In genomic region chr11:32580967-32581366, GRCh38 we compare ENCODE assay signal across 30 cellular contexts. TPM values are rescaled to one million over a fixed set of nuclear protein-coding genes. Genes with fewer than 3 reads are reported as not detected.
DNase-seq lines count a peak whose midpoint lies in the region; ATAC-seq, FAIRE-seq and TF ChIP-seq lines count a peak whose summit lies in the region.
"Had no signal": no experiment of that assay in that cellular context is flagged by ENCODE, and none has a peak within 500 bp of the region (broad histone marks: within the 10 kb centered on the region; RNA-seq: fewer than 3 reads in every experiment).

No MANE protein-coding gene starts in this region.

- H3K4me1 Mint-ChIP-seq in Caco-2 (ENCODE audit: low read depth, unreplicated experiment): peaks cover 7% of the 10 kb centered on the region

- H2AFZ ChIP-seq in Loucy (ENCODE audit: low read length): peak overlapping the region; percentile 67; the same call in 1 of the 2 replicates

- H3K36me3 Mint-ChIP-seq in Caco-2 (ENCODE audit: insufficient read depth, unreplicated experiment): peaks cover 20% of the 10 kb centered on the region
- H3K36me3 Mint-ChIP-seq: type B pancreatic cell had no signal

- no peak overlapping the region for H3K4me3 Mint-ChIP-seq in Caco-2 (ENCODE audit: unreplicated experiment)
- H3K4me3 Mint-ChIP-seq: activated CD8-positive, alpha-beta T cell treated with anti-CD3 and anti-CD28 coated beads for 36 hours; activated naive CD8-positive, alpha-beta T cell treated with anti-CD3 and anti-CD28 coated beads, Interleukin-2, amount 50 U/mL, for 24 hours; type B pancreatic cell had no signal

- peaks cover 27% of the 10 kb centered on the region for H3K79me2 ChIP-seq in Loucy (ENCODE audit: insufficient read depth, low read length)
- peaks cover 23% of the 10 kb centered on the region for H3K79me2 ChIP-seq in mesendoderm (ENCODE audit: control insufficient read depth, insufficient read depth, low read length)

- H3K9me2 ChIP-seq in Loucy (replicated peaks; ENCODE audit: low read depth, low read length): no peaks in the 10 kb centered on the region

- H3K79me1 ChIP-seq in mesendoderm (ENCODE audit: low read length): no peaks in the 10 kb centered on the region

- no peak overlapping the region for H2BK15ac ChIP-seq in mesendoderm (replicated peaks; ENCODE audit: low read depth)

- H3F3A ChIP-seq in Loucy (ENCODE audit: low read depth): no peaks in the 10 kb centered on the region

- no CpG with 5 or more reads among the region's 2 CpGs for WGBS in mesendoderm (ENCODE audit: extremely low coverage, insufficient coverage, low lambda C conversion rate)

- POLR2A ChIA-PET in Caco-2 (lab: Charles Lee): no interaction called here

- H3K23ac ChIP-seq in mesendoderm (ENCODE audit: low read length): no peak overlapping the region

- H3K9me3 ChIP-seq in Caco-2: no peaks in the 10 kb centered on the region
- H3K9me3 ChIP-seq in Loucy (ENCODE audit: insufficient read depth, low read depth, low read length): no peaks in the 10 kb centered on the region
- H3K9me3 ChIP-seq: BE2C, body of pancreas, gastroesophageal sphincter, HAP-1, Peyer's patch had no signal

- no peaks in the 10 kb centered on the region for H3K27me3 Mint-ChIP-seq in Caco-2 (ENCODE audit: insufficient read depth, unreplicated experiment)
- H3K27me3 Mint-ChIP-seq: activated CD8-positive, alpha-beta T cell treated with anti-CD3 and anti-CD28 coated beads for 36 hours; activated naive CD8-positive, alpha-beta T cell treated with anti-CD3 and anti-CD28 coated beads, Interleukin-2, amount 50 U/mL, for 24 hours had no signal

- H3K4me1 ChIP-seq in Caco-2: peaks cover 23% of the 10 kb centered on the region
- peaks cover 21% of the 10 kb centered on the region for H3K4me1 ChIP-seq in Loucy (ENCODE audit: insufficient read depth, low read length, poor library complexity, severe bottlenecking)
- H3K4me1 ChIP-seq in mesendoderm (ENCODE audit: control insufficient read depth, low read depth, low read length): peaks cover 2% of the 10 kb centered on the region
- H3K4me1 ChIP-seq: BE2C had no signal

- FAIRE-seq in bronchial epithelial cell (lab: Jason Lieb, UNC): no peak
- FAIRE-seq: colon, GM12892, keratinocyte had no signal

- no peak for TF ChIP-seq CTCF in Caco-2 (IDR thresholded peaks at IDR 0.05; ENCODE audit: insufficient read depth in 1 of 2, low read depth in 1 of 2, low read length in 1 of 2, severe bottlenecking in 1 of 2, unreplicated experiment in 1 of 2)
- no peak for TF ChIP-seq CTCF in Loucy (conservative IDR thresholded peaks at IDR 0.05; ENCODE audit: low read length)
- no peak for TF ChIP-seq CTCF in bronchial epithelial cell (IDR thresholded peaks at IDR 0.05; ENCODE audit: insufficient read depth, low read length, severe bottlenecking)

- no peak overlapping the region for H3K56ac ChIP-seq in mesendoderm (ENCODE audit: low read length)

- no peak for ATAC-seq in HG02852 (IDR thresholded peaks at IDR 0.05; ENCODE audit: unreplicated experiment)
- no peak for ATAC-seq in GM18511 (IDR thresholded peaks at IDR 0.05; ENCODE audit: unreplicated experiment)
- ATAC-seq: activated CD8-positive, alpha-beta T cell treated with anti-CD3 and anti-CD28 coated beads for 36 hours; activated naive CD8-positive, alpha-beta T cell treated with anti-CD3 and anti-CD28 coated beads, Interleukin-2, amount 50 U/mL, for 24 hours; body of pancreas; gastroesophageal sphincter had no signal

- no peaks in the 10 kb centered on the region for H3K36me3 ChIP-seq in Caco-2 (ENCODE audit: control insufficient read depth, insufficient read depth, low read length)
- H3K36me3 ChIP-seq in Loucy (ENCODE audit: insufficient read depth, low read length): no peaks in the 10 kb centered on the region
- H3K36me3 ChIP-seq in bronchial epithelial cell (ENCODE audit: control insufficient read depth, insufficient read depth, low read length): no peaks in the 10 kb centered on the region
- H3K36me3 ChIP-seq in mesendoderm (ENCODE audit: control insufficient read depth, insufficient read depth, low read length): no peaks in the 10 kb centered on the region
- H3K36me3 ChIP-seq: BE2C, gastroesophageal sphincter, Peyer's patch had no signal

- H3K27ac ChIP-seq in mesendoderm (ENCODE audit: low read depth, low read length): no peak overlapping the region
- H3K27ac ChIP-seq: body of pancreas, gastroesophageal sphincter, Peyer's patch had no signal

- no peak overlapping the region for H4K8ac ChIP-seq in mesendoderm (ENCODE audit: low read depth, low read length)

- no peak overlapping the region for H2BK120ac ChIP-seq in mesendoderm (ENCODE audit: low read depth, low read length)

- no peak overlapping the region for H3K18ac ChIP-seq in mesendoderm (ENCODE audit: low read length)

- no peak overlapping the region for H4K5ac ChIP-seq in mesendoderm (ENCODE audit: low read length)

- H3K9me3 Mint-ChIP-seq in Caco-2 (ENCODE audit: unreplicated experiment): no peaks in the 10 kb centered on the region
- H3K9me3 Mint-ChIP-seq: activated CD8-positive, alpha-beta T cell treated with anti-CD3 and anti-CD28 coated beads for 36 hours; activated naive CD8-positive, alpha-beta T cell treated with anti-CD3 and anti-CD28 coated beads, Interleukin-2, amount 50 U/mL, for 24 hours; neural crest cell; type B pancreatic cell had no signal

- CTCF ChIA-PET in Caco-2 (lab: Charles Lee): no interaction called here

- H3K4ac ChIP-seq in mesendoderm (ENCODE audit: low read depth, low read length): no peak overlapping the region

- peaks cover 14% of the 10 kb centered on the region for H4K20me1 ChIP-seq in Loucy (ENCODE audit: insufficient read depth, low read length, poor library complexity, severe bottlenecking)

- H2BK5ac ChIP-seq in mesendoderm (ENCODE audit: low read length): no peak overlapping the region

- no peak overlapping the region for H3K27ac Mint-ChIP-seq in Caco-2 (ENCODE audit: unreplicated experiment)
- H3K27ac Mint-ChIP-seq: activated CD8-positive, alpha-beta T cell treated with anti-CD3 and anti-CD28 coated beads for 36 hours; activated naive CD8-positive, alpha-beta T cell treated with anti-CD3 and anti-CD28 coated beads, Interleukin-2, amount 50 U/mL, for 24 hours had no signal

- DNase-seq in Caco-2 (peak; percentile 41 to 43), bronchial epithelial cell (ENCODE audit: low read depth) (peak; percentile 87), mesendoderm (peak; percentile 25), NCI-H69 (lab: John Stamatoyannopoulos, UW) (no peak), HUDEP-2 (lab: John Stamatoyannopoulos, UW; ENCODE audit: unreplicated experiment in 76 of 76) (no peak)
- DNase-seq: activated CD4-positive, alpha-beta T cell treated with anti-CD3 and anti-CD28 coated beads for 1 hour; activated CD8-positive, alpha-beta T cell treated with anti-CD3 and anti-CD28 coated beads for 36 hours; activated gamma-delta T cell; activated naive CD8-positive, alpha-beta T cell treated with anti-CD3 and anti-CD28 coated beads, Interleukin-2, amount 50 U/mL, for 24 hours; activated T-cell treated with anti-CD3 and anti-CD28 coated beads for 4 hours; BE2C; body of pancreas; DMS79; effector CD8-positive, alpha-beta T cell; MM.1S; NCI-H1436 treated with DMSO at 0.1 percent for 48 hours; NCI-H2107; NCI-H446 treated with DMSO at 0.1 percent for 48 hours; stimulated activated CD4-positive, alpha-beta T cell treated with anti-CD3 and anti-CD28 coated beads, Interleukin-1b, Interleukin-23, amount 100 ng/mL, for 48 hours had no signal

- H2AK5ac ChIP-seq in mesendoderm (ENCODE audit: low read length): no peak overlapping the region

- H3K4me2 ChIP-seq in Loucy (ENCODE audit: low read depth, low read length, poor library complexity, severe bottlenecking) (no peak overlapping the region), mesendoderm (ENCODE audit: low read length) (no peak overlapping the region)

- H3K9ac ChIP-seq in Loucy (ENCODE audit: low read depth, low read length, poor library complexity, severe bottlenecking) (no peak overlapping the region), mesendoderm (ENCODE audit: low read length) (no peak overlapping the region)

- no TSS peak for BruUV-seq in Caco-2 (replicated peaks; lab: Mats Ljungman, UMichigan)

- H3K4me3 ChIP-seq in Caco-2 (ENCODE audit: low read depth, low read length) (no peak overlapping the region), Loucy (ENCODE audit: low read length, poor library complexity, severe bottlenecking) (no peak overlapping the region), bronchial epithelial cell (ENCODE audit: low read depth, low read length) (no peak overlapping the region), mesendoderm (ENCODE audit: low read length) (no peak overlapping the region)
- H3K4me3 ChIP-seq: body of pancreas, gastroesophageal sphincter, HAP-1, Peyer's patch had no signal

- H3K27me3 ChIP-seq in Caco-2 (replicated peaks; ENCODE audit: control insufficient read depth, insufficient read depth, low read length): no peaks in the 10 kb centered on the region
- H3K27me3 ChIP-seq in Loucy (ENCODE audit: insufficient read depth, low read length, poor library complexity, severe bottlenecking): no peaks in the 10 kb centered on the region
- H3K27me3 ChIP-seq in bronchial epithelial cell (ENCODE audit: control insufficient read depth, insufficient read depth, low read length): no peaks in the 10 kb centered on the region
- H3K27me3 ChIP-seq in mesendoderm (ENCODE audit: insufficient read depth, low read length, poor library complexity): no peaks in the 10 kb centered on the region
- H3K27me3 ChIP-seq: BE2C, body of pancreas, Peyer's patch had no signal

- intact Hi-C loops in Caco-2 (cut with micrococcal nuclease; ENCODE audit: unreplicated experiment): loop anchor here (10.0 kb wide), 2 partner anchors 214 to 766 kb away; partner anchors contain the start of genes CCDC73 and PAX6

RNA-seq across cellular contexts. Expression of gene EIF3M, which starts 2.7 kb away (rescaled TPM):
- total RNA-seq in Caco-2 (2022) (372 and 388 TPM in 2 replicates), bronchial epithelial cell (326 and 500 TPM in 2 replicates)
- polyA plus RNA-seq in mesendoderm (2013, experiment 1 of 2): 577 TPM
- 572 TPM for polyA plus RNA-seq in mesendoderm (2013, experiment 2 of 2)

Comparison
In these comparisons a context has a peak if more than half of its experiments do, and no peak if none do; other contexts are left out.
1. DNase-seq: peak in Caco-2 (2 of 2), bronchial epithelial cell (single experiment) and mesendoderm (single experiment); none in NCI-H69 (single experiment) and HUDEP-2 (0 of 76).